7 cellular contexts compared by ENCODE assay signal in the genomic region with DNA sequence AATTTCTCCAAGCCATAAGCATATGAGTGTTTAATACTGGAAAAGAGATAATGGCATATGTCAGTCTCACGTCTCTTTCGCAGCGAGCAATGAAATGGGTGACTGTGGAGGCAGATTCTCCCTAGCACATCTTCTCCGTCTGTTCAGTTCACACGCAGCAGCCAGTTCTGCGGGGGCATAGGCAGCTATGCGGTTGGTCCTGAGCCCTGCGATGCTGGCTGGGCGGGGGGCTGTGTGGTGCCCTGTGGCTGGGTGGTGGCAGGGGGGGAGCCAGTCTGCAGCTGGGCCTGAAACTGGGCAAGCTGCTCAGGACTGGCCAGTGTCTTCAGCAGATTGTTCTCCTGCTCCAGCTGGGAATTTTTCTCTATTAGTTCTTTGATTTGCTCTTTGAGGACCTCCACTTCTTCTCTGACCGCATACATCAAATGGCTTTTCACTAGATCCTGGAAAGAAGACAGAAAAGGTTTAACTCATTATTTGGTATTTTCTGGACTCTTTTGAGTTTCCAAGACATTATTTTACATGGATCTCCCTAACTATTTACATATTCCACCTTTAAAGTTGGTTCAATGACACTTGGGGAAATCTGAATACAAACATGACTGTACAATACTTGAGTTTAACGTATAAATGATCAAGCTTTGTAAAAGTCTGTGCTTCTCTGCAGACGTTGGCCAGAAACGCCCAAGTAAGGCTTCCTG.
DNase-seq lines count a peak whose midpoint lies in the region; ATAC-seq and TF ChIP-seq lines count a peak whose summit lies in the region.

No MANE protein-coding gene starts in this region.

- no peak for TF ChIP-seq POLR2A in stomach (IDR thresholded peaks at IDR 0.05)

- no peaks in the 10 kb centered on the region for H3K9me3 ChIP-seq in stomach

- intact Hi-C loops in stomach (cut with DNase I; ENCODE audit: low total_unique reads), result loop anchor here (5.0 kb wide), 1 partner anchor 382 kb away; no protein-coding TSS in a partner anchor

- in situ Hi-C loops in astrocyte of the cerebellum (cut with HindIII; ENCODE audit: low sequenced_read_pairs), result loop anchor here (25.0 kb wide), 1 partner anchor 397 kb away; no protein-coding TSS in a partner anchor

- ATAC-seq in GM21576 (IDR thresholded peaks at IDR 0.05; ENCODE audit: unreplicated experiment), result no peak

- peak overlapping the region; percentile 93 to 98 (median 96) for H3K27ac ChIP-seq in stomach

- no peak for TF ChIP-seq CTCF in astrocyte of the cerebellum (IDR thresholded peaks at IDR 0.05; ENCODE audit: low read depth, low read length, missing control alignments)
- no peak for TF ChIP-seq CTCF in kidney epithelial cell (IDR thresholded peaks at IDR 0.05; ENCODE audit: insufficient read depth, low read length, poor library complexity, severe bottlenecking)
- TF ChIP-seq CTCF in stomach (IDR thresholded peaks at IDR 0.05), result no peak

- H3K36me3 ChIP-seq in kidney epithelial cell (ENCODE audit: control insufficient read depth, insufficient read depth, low read length) (peaks cover 4% of the 10 kb centered on the region), stomach (peaks cover 13 to 22% (median 20%) of the 10 kb centered on the region in 4 donors)

- no peak for DNase-seq in Jurkat, Clone E6-1 (ENCODE audit: low read depth, low spot score)
- DNase-seq in astrocyte of the cerebellum (ENCODE audit: low read depth) (no peak), kidney epithelial cell (ENCODE audit: low read depth) (no peak), stomach (no peak), Kasumi-1 (lab: John Stamatoyannopoulos, UW) (no peak), HCEC 1CT (no peak)

- TF ChIP-seq EP300 in stomach (IDR thresholded peaks at IDR 0.05), result no peak

- peak overlapping the region; percentile 46 for H3K4me3 ChIP-seq in Jurkat, Clone E6-1 (ENCODE audit: low read length)
- H3K4me3 ChIP-seq in astrocyte of the cerebellum (ENCODE audit: low read depth, low read length) (peak overlapping the region; percentile 67), kidney epithelial cell (ENCODE audit: low read depth, low read length) (peak overlapping the region; percentile 82), stomach (peak overlapping the region; percentile 63 to 86 (median 69))

- peaks cover 7 to 70% (median 37%) of the 10 kb centered on the region in 4 donors for H3K4me1 ChIP-seq in stomach

- WGBS in stomach, 5 donors, result 13 to 28% (median 22%) methylated on average over 10 to 13 of the region's 13 CpGs

- H3K27me3 ChIP-seq in kidney epithelial cell (ENCODE audit: control insufficient read depth, insufficient read depth, low read length), result no peaks in the 10 kb centered on the region
- H3K27me3 ChIP-seq in stomach, result no peaks in the 10 kb centered on the region
